In the genomic region with DNA sequence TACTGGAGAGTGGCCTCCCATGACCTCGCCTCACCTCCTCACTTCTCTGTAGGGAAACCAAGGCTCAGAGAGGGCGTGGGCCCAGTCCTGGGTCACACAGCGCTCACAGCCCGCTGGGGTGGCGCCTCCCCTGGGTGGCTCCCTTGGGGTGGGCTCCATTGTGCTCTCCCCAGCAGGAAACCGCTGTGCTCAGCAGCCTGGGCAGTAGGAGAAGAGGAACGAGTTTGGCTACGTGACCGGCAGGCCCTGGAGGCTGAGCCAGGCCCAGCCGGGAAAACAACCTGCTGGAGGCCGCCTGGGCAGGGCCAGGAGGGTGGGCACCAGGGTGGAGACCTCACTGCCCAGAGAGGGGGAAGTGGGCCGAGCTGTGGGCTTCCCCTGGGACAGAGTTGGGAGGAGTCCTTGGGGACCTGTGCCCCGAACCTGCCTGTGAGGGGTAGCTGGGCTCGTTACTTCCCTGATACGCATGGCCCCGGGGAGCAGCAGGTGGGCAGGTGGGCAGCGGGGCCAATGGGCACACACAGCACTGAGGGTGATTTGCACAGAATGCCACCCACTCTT, we compare ENCODE assay signal across 1 cellular context.
A peak's percentile ranks its signal among the peaks of the same experiment; 100 is the strongest.
TF ChIP-seq lines count a peak whose summit lies in the region.

No MANE protein-coding gene starts in this region.

TF ChIP-seq in HepG2, 621 proteins besides CTCF, POLR2A, EP300 and RAD21:
- TF ChIP-seq, protein P1, sequence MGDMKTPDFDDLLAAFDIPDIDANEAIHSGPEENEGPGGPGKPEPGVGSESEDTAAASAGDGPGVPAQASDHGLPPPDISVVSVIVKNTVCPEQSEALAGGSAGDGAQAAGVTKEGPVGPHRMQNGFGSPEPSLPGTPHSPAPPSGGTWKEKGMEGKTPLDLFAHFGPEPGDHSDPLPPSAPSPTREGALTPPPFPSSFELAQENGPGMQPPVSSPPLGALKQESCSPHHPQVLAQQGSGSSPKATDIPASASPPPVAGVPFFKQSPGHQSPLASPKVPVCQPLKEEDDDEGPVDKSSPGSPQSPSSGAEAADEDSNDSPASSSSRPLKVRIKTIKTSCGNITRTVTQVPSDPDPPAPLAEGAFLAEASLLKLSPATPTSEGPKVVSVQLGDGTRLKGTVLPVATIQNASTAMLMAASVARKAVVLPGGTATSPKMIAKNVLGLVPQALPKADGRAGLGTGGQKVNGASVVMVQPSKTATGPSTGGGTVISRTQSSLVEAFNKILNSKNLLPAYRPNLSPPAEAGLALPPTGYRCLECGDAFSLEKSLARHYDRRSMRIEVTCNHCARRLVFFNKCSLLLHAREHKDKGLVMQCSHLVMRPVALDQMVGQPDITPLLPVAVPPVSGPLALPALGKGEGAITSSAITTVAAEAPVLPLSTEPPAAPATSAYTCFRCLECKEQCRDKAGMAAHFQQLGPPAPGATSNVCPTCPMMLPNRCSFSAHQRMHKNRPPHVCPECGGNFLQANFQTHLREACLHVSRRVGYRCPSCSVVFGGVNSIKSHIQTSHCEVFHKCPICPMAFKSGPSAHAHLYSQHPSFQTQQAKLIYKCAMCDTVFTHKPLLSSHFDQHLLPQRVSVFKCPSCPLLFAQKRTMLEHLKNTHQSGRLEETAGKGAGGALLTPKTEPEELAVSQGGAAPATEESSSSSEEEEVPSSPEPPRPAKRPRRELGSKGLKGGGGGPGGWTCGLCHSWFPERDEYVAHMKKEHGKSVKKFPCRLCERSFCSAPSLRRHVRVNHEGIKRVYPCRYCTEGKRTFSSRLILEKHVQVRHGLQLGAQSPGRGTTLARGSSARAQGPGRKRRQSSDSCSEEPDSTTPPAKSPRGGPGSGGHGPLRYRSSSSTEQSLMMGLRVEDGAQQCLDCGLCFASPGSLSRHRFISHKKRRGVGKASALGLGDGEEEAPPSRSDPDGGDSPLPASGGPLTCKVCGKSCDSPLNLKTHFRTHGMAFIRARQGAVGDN (CRISPR knock-in tag; IDR thresholded peaks at IDR 0.05) = peak; percentile 38; the same call in 1 of the 2 replicates
- TF ChIP-seq ZNF768 (CRISPR knock-in tag; IDR thresholded peaks at IDR 0.05) = peak; percentile 99
- TF ChIP-seq, protein P2, sequence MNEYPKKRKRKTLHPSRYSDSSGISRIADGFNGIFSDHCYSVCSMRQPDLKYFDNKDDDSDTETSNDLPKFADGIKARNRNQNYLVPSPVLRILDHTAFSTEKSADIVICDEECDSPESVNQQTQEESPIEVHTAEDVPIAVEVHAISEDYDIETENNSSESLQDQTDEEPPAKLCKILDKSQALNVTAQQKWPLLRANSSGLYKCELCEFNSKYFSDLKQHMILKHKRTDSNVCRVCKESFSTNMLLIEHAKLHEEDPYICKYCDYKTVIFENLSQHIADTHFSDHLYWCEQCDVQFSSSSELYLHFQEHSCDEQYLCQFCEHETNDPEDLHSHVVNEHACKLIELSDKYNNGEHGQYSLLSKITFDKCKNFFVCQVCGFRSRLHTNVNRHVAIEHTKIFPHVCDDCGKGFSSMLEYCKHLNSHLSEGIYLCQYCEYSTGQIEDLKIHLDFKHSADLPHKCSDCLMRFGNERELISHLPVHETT (CRISPR knock-in tag; conservative IDR thresholded peaks at IDR 0.05) = no peak
- TF ChIP-seq ZFX (CRISPR knock-in tag; IDR thresholded peaks at IDR 0.05; ENCODE audit: low read depth) = 0 out of 2 replicates have a peak, but pooled peaks have one; percentile 19
- no peak for TF ChIP-seq ZMYM4 (CRISPR knock-in tag; IDR thresholded peaks at IDR 0.05)
- TF ChIP-seq HNRNPL (IDR thresholded peaks at IDR 0.05; ENCODE audit: low read depth, low read length) = peak; percentile 78; the same call in 1 of the 2 replicates
- no peak for TF ChIP-seq ZNF30 (CRISPR knock-in tag; IDR thresholded peaks at IDR 0.05)
- peak; percentile 76 for TF ChIP-seq ZMYM3 (CRISPR knock-in tag; IDR thresholded peaks at IDR 0.05)
